Comparison of ENCODE assay signal across 1 cellular context in genomic region chr3:64763980-64764379, GRCh38.
TF ChIP-seq lines count a peak whose summit lies in the region.

No MANE protein-coding gene starts in this region.

TF ChIP-seq in SK-N-SH, 30 proteins besides CTCF, POLR2A, EP300 and RAD21 (continued from another document):
- no peak for TF ChIP-seq RFX5 (IDR thresholded peaks at IDR 0.05; ENCODE audit: low read length)
- TF ChIP-seq FOXM1 (IDR thresholded peaks at IDR 0.05; ENCODE audit: low read depth): no peak
- no peak for TF ChIP-seq YY1 (IDR thresholded peaks at IDR 0.05; ENCODE audit: low read depth)
- no peak for TF ChIP-seq RCOR1 (IDR thresholded peaks at IDR 0.05; ENCODE audit: low read length)
